In the genomic region with DNA sequence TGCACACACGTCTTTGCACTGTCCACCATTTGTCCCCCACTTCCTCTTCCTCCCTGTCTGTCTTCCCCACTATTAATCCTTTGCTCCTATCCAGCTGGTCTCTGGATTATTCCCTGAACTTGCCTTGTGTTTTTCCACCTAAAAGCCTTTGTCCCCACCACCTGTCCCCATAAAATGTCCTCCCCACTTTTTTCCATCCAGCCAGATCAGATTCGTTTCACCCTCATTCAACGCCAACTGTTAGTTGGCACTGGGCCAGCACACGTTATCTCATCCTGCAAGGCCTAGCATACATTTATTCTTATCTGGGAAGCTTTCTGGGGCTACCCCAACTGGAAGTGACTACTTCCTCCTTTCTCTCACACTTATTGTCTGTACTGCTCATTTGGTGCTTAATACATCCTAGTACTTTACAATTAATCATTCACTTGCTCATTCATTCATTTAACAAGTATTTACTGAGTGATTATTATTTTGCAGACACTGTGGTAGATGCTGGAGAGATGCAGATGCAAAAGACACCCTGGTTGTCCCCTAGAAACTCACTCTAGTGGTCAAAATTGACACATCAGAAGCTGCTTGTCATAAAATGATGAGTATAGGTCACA, we compare ENCODE assay signal across 9 cellular contexts.
DNase-seq lines count a peak whose midpoint lies in the region; ATAC-seq and TF ChIP-seq lines count a peak whose summit lies in the region.
"Had no signal": no experiment of that assay in that cellular context is flagged by ENCODE, and none has a peak within 500 bp of the region (broad histone marks: within the 10 kb centered on the region; RNA-seq: fewer than 3 reads in every experiment).

No MANE protein-coding gene starts in this region.

- no peaks in the 10 kb centered on the region for H3K4me1 Mint-ChIP-seq in activated naive CD8-positive, alpha-beta T cell treated with anti-CD3 and anti-CD28 coated beads for 36 hours
- H3K4me1 Mint-ChIP-seq: activated naive CD4-positive, alpha-beta T cell treated with anti-CD3 and anti-CD28 coated beads, Interleukin-2, amount 50 U/mL, for 24 hours had no signal

- H3K36me3 ChIP-seq in prostate gland, result no peaks in the 10 kb centered on the region

- peaks cover 2% of the 10 kb centered on the region for H3K9me3 Mint-ChIP-seq in activated naive CD8-positive, alpha-beta T cell treated with anti-CD3 and anti-CD28 coated beads for 36 hours
- H3K9me3 Mint-ChIP-seq: activated naive CD4-positive, alpha-beta T cell treated with anti-CD3 and anti-CD28 coated beads, Interleukin-2, amount 50 U/mL, for 24 hours had no signal

- TF ChIP-seq POLR2A in prostate gland (IDR thresholded peaks at IDR 0.05), result no peak

- H3K4me3 Mint-ChIP-seq in activated naive CD8-positive, alpha-beta T cell treated with anti-CD3 and anti-CD28 coated beads for 36 hours, result no peak overlapping the region
- H3K4me3 Mint-ChIP-seq: activated naive CD4-positive, alpha-beta T cell treated with anti-CD3 and anti-CD28 coated beads, Interleukin-2, amount 50 U/mL, for 24 hours had no signal

- H3K9me3 ChIP-seq in right cardiac atrium (ENCODE audit: control insufficient read depth, low read length), result no peaks in the 10 kb centered on the region
- no peaks in the 10 kb centered on the region for H3K9me3 ChIP-seq in prostate gland

- no peaks in the 10 kb centered on the region for H3K36me3 Mint-ChIP-seq in activated naive CD8-positive, alpha-beta T cell treated with anti-CD3 and anti-CD28 coated beads for 36 hours
- H3K36me3 Mint-ChIP-seq: activated naive CD4-positive, alpha-beta T cell treated with anti-CD3 and anti-CD28 coated beads, Interleukin-2, amount 50 U/mL, for 24 hours had no signal

- TF ChIP-seq CTCF in prostate gland (IDR thresholded peaks at IDR 0.05), result no peak

- no peak overlapping the region for H3K27ac Mint-ChIP-seq in activated naive CD8-positive, alpha-beta T cell treated with anti-CD3 and anti-CD28 coated beads for 36 hours
- H3K27ac Mint-ChIP-seq: activated naive CD4-positive, alpha-beta T cell treated with anti-CD3 and anti-CD28 coated beads, Interleukin-2, amount 50 U/mL, for 24 hours had no signal

- WGBS in right cardiac atrium, result 12% methylated on average over 4 of the region's 4 CpGs
- WGBS in prostate gland, result 19% methylated on average over 4 of the region's 4 CpGs

- H3K27ac ChIP-seq in right cardiac atrium (ENCODE audit: low read length), result no peak overlapping the region
- no peak overlapping the region for H3K27ac ChIP-seq in prostate gland

- ATAC-seq in GM18517 (IDR thresholded peaks at IDR 0.05; ENCODE audit: unreplicated experiment) (peak; percentile 84), HG03060 (IDR thresholded peaks at IDR 0.05; ENCODE audit: low read depth, unreplicated experiment) (peak; percentile 54), right cardiac atrium (peak; percentile 61 to 75)

- intact Hi-C loops in right cardiac atrium (cut with DNase I) (no loop called here), prostate gland (cut with DNase I) (no loop called here)

- peaks cover 4% of the 10 kb centered on the region for H3K4me1 ChIP-seq in right cardiac atrium (ENCODE audit: control insufficient read depth, insufficient read depth, low read length)
- no peaks in the 10 kb centered on the region for H3K4me1 ChIP-seq in prostate gland (replicated peaks)

- DNase-seq in NCI-H2171 (lab: John Stamatoyannopoulos, UW) (peak; percentile 67), right cardiac atrium (peak in 2 of 3 donors; percentile 52 to 63), anterior cingulate cortex (lab: John Stamatoyannopoulos, UW) (no peak), prostate gland (ENCODE audit: low spot score) (no peak)
- DNase-seq in activated naive CD8-positive, alpha-beta T cell treated with anti-CD3 and anti-CD28 coated beads for 36 hours, result no peak
- no peak for DNase-seq in activated CD4-positive, alpha-beta T cell treated with anti-CD3 and anti-CD28 coated beads, Interleukin-2, amount 50 U/mL, for 48 hours

- peaks cover 20% of the 10 kb centered on the region for H3K27me3 Mint-ChIP-seq in activated naive CD8-positive, alpha-beta T cell treated with anti-CD3 and anti-CD28 coated beads for 36 hours

- H3K27me3 ChIP-seq in right cardiac atrium (ENCODE audit: control insufficient read depth, insufficient read depth) (no peaks in the 10 kb centered on the region), prostate gland (replicated peaks; ENCODE audit: insufficient read depth) (no peaks in the 10 kb centered on the region)

- H3K4me3 ChIP-seq in right cardiac atrium (ENCODE audit: low read length) (no peak overlapping the region), prostate gland (no peak overlapping the region)

Comparison
In these comparisons a context has a peak if more than half of its experiments do, and no peak if none do; other contexts are left out.
1. DNase-seq: peak in NCI-H2171 (single experiment) and right cardiac atrium (2 of 3); none in activated naive CD8-positive, alpha-beta T cell treated with anti-CD3 and anti-CD28 coated beads for 36 hours (single experiment), anterior cingulate cortex (0 of 58), prostate gland (single experiment) and activated CD4-positive, alpha-beta T cell treated with anti-CD3 and anti-CD28 coated beads, Interleukin-2, amount 50 U/mL, for 48 hours (0 of 2).
2. Peak in every context shown above with its lines, with median percentiles within 50 percentile points of each other: ATAC-seq.